7 cellular contexts compared by ENCODE assay signal in genomic region chr4:4821577-4821976, GRCh38. TPM values are rescaled to one million over a fixed set of nuclear protein-coding genes. Genes with fewer than 3 reads are reported as not detected.
"Had no signal": no experiment of that assay in that cellular context is flagged by ENCODE, and none has a peak within 500 bp of the region (broad histone marks: within the 10 kb centered on the region; RNA-seq: fewer than 3 reads in every experiment).

No MANE protein-coding gene starts in this region.

- H3K27ac Mint-ChIP-seq: GM23338, H9, IgD-negative memory B cell had no signal

- ATAC-seq: GM23338 had no signal

- H3K4me3 Mint-ChIP-seq: GM23338, H9 had no signal

- H2AFZ ChIP-seq: GM23338 had no signal

- H3K4me1 Mint-ChIP-seq: GM23338, IgD-negative memory B cell had no signal

- H3K4me3 ChIP-seq: GM23338 had no signal

- H3K4me2 ChIP-seq: GM23338 had no signal

- DNase-seq: H9, HCEC 1CT had no signal

- FAIRE-seq: H1, H54, HTR-8/SVneo had no signal

RNA-seq across cellular contexts. Expression of gene MSX1, which starts 37.9 kb away (rescaled TPM):
- total RNA-seq: GM23338, H1, H9 had no signal
